Comparison of ENCODE assay signal across 20 cellular contexts in the genomic region with DNA sequence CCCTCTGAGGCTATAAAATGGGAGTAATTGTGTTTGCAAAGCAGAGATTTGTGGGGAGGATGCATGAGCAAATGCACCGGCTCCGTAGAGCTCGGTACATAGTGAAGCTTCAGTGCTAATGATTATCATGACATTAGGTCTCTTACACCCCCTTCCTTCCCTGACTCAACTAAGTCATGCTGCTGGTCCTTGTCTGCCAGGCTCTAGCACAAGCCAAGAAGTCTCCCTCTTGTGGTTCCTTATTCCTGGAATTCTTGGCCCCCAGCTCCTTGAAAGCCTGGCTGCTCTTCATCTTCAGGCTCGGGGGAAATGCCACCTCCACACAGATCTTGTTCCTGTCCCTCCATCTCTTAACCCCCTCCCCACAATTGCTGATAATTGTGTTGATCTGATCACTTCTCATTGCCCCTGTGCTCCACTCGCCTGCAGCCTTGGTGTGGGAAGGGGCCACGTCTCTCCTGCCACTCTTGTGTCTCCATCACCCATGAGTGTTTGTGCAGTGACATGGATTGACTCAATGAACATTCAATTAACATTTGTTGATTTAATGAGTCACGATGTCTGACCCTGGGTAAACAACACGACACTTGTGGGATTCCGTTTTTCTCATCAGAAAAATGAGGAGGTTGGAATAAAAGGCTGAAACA. TPM values are rescaled to one million over a fixed set of nuclear protein-coding genes. Genes with fewer than 3 reads are reported as not detected.
DNase-seq lines count a peak whose midpoint lies in the region; ATAC-seq, FAIRE-seq and TF ChIP-seq lines count a peak whose summit lies in the region.
"Had no signal": no experiment of that assay in that cellular context is flagged by ENCODE, and none has a peak within 500 bp of the region (broad histone marks: within the 10 kb centered on the region; RNA-seq: fewer than 3 reads in every experiment).

No MANE protein-coding gene starts in this region.

- H3K4me3 ChIP-seq in A549 (no peak overlapping the region), HCT116 (replicated peaks in 1 of 2; ENCODE audit: low read depth in 1 of 2, low read length in 2 of 2) (no peak overlapping the region), bronchial epithelial cell (ENCODE audit: low read depth, low read length) (no peak overlapping the region), keratinocyte (ENCODE audit: control insufficient read depth in 2 of 3, extremely low read depth in 1 of 3, insufficient read depth in 2 of 3, low read depth in 1 of 3, low read length in 3 of 3) (no peak overlapping the region), suprapubic skin (no peak overlapping the region)
- H3K4me3 ChIP-seq: cardiac muscle cell, SK-N-MC, thyroid gland had no signal

- CTCF ChIA-PET in A549 (lab: Yijun Ruan, JAX) = interaction anchor here (0.7 to 12.8 kb wide), 35 partner anchors 8 to 438 kb away, joined by 3 to 320 read pairs (median 6); no protein-coding TSS in a partner anchor
- CTCF ChIA-PET in HCT116 (lab: Charles Lee) = interaction anchor here (0.6 to 2.3 kb wide), 5 partner anchors 8 to 227 kb away, joined by 3 to 52 read pairs (median 4); no protein-coding TSS in a partner anchor

- no peaks in the 10 kb centered on the region for H3K36me3 ChIP-seq in HCT116 (ENCODE audit: control insufficient read depth in 1 of 2, insufficient read depth in 2 of 2, low read length in 2 of 2)
- no peaks in the 10 kb centered on the region for H3K36me3 ChIP-seq in bronchial epithelial cell (ENCODE audit: control insufficient read depth, insufficient read depth, low read length)
- H3K36me3 ChIP-seq in keratinocyte (ENCODE audit: control insufficient read depth in 2 of 2, extremely low read depth in 1 of 2, insufficient read depth in 2 of 2, low read length in 2 of 2) = no peaks in the 10 kb centered on the region
- H3K36me3 ChIP-seq in suprapubic skin = no peaks in the 10 kb centered on the region
- H3K36me3 ChIP-seq: cardiac muscle cell, thyroid gland had no signal

- no peaks in the 10 kb centered on the region for H3K9me2 ChIP-seq in HCT116 (ENCODE audit: insufficient read depth)

- DNase-seq in A549 (ENCODE audit: low read depth in 1 of 2, low spot score in 1 of 2) (no peak), HCT116 (ENCODE audit: low read depth, low spot score) (no peak), bronchial epithelial cell (ENCODE audit: low read depth) (peak; percentile 54), keratinocyte (ENCODE audit: low read depth, low spot score) (no peak), suprapubic skin (ENCODE audit: low spot score in 2 of 2) (no peak), dermis blood vessel endothelial cell (no peak)
- DNase-seq in stimulated activated CD4-positive, alpha-beta T cell treated with anti-CD3 and anti-CD28 coated beads, Interleukin-2, amount 100 ng/mL, for 48 hours = no peak
- DNase-seq in activated CD4-positive, CD25-positive, alpha-beta regulatory T cell treated with anti-CD3 and anti-CD28 coated beads, Interleukin-2, amount 50 U/mL, for 72 hours = no peak
- DNase-seq: NCI-H187 treated with DMSO at 0.1 percent for 48 hours had no signal

- H3K9me3 ChIP-seq in A549 (peaks cover 4% of the 10 kb centered on the region; the same call in 1 of the 3 replicates), HCT116 (ENCODE audit: control insufficient read depth in 1 of 2, insufficient read depth in 1 of 2, low read depth in 1 of 2, low read length in 2 of 2) (no peaks in the 10 kb centered on the region), keratinocyte (ENCODE audit: control insufficient read depth, low read depth, low read length) (no peaks in the 10 kb centered on the region), suprapubic skin (no peaks in the 10 kb centered on the region)
- H3K9me3 ChIP-seq: thyroid gland had no signal

- RAD21 ChIA-PET in HCT116 (lab: Charles Lee; ENCODE audit: low non-redundant PET in 1 of 2, low total read pairs in 2 of 2, uncharacterized antibody in 2 of 2, unreplicated experiment in 2 of 2) = interaction anchor here (0.6 to 2.0 kb wide), 3 partner anchors 221 to 224 kb away, joined by 3 to 11 read pairs (median 3); no protein-coding TSS in a partner anchor

- intact Hi-C loops in HCT116 (cut with micrococcal nuclease) = loop anchor here (1.0 to 5.0 kb wide), 3 partner anchors 80 to 396 kb away; no protein-coding TSS in a partner anchor

- TF ChIP-seq RAD21 in A549 (conservative IDR thresholded peaks at IDR 0.05 in 1 of 2, IDR thresholded peaks at IDR 0.05 in 1 of 2) (no peak), HCT116 (IDR thresholded peaks at IDR 0.05; ENCODE audit: low read depth) (no peak)

- no peak overlapping the region for H3K27ac ChIP-seq in A549
- H3K27ac ChIP-seq in HCT116 (ENCODE audit: low read depth, low read length) = no peak overlapping the region
- no peak overlapping the region for H3K27ac ChIP-seq in keratinocyte (ENCODE audit: control insufficient read depth, insufficient read depth, low read length)
- no peak overlapping the region for H3K27ac ChIP-seq in suprapubic skin
- H3K27ac ChIP-seq: cardiac muscle cell had no signal

- FAIRE-seq in A549 (lab: Jason Lieb, UNC) (peak; percentile 54), bronchial epithelial cell (lab: Jason Lieb, UNC) (no peak), keratinocyte (lab: Jason Lieb, UNC) (peak; percentile 41)
- FAIRE-seq: A204.1 had no signal

- TF ChIP-seq EP300 in A549 (IDR thresholded peaks at IDR 0.05) = no peak
- no peak for TF ChIP-seq EP300 in suprapubic skin (IDR thresholded peaks at IDR 0.05)

- no peaks in the 10 kb centered on the region for H3K79me2 ChIP-seq in HCT116 (ENCODE audit: insufficient read depth, low read length)
- H3K79me2 ChIP-seq in keratinocyte (ENCODE audit: control insufficient read depth, insufficient read depth, low read length) = no peaks in the 10 kb centered on the region

- TF ChIP-seq POLR2A in A549 (IDR thresholded peaks at IDR 0.05; ENCODE audit: low read length) = no peak
- no peak for TF ChIP-seq POLR2A in HCT116 (IDR thresholded peaks at IDR 0.05; ENCODE audit: borderline replicate concordance, extremely low read depth, insufficient read depth, insufficient read length)
- TF ChIP-seq POLR2A in suprapubic skin (IDR thresholded peaks at IDR 0.05) = no peak

- H3K27me3 ChIP-seq in HCT116 (ENCODE audit: insufficient read depth, low read length) = no peaks in the 10 kb centered on the region
- no peaks in the 10 kb centered on the region for H3K27me3 ChIP-seq in bronchial epithelial cell (ENCODE audit: control insufficient read depth, insufficient read depth, low read length)
- H3K27me3 ChIP-seq in keratinocyte (ENCODE audit: control insufficient read depth, extremely low read depth, insufficient read depth, low read length) = peaks cover 21% of the 10 kb centered on the region
- peaks cover 3% of the 10 kb centered on the region for H3K27me3 ChIP-seq in suprapubic skin
- H3K27me3 ChIP-seq: cardiac muscle cell, thyroid gland had no signal

- dilution Hi-C loops in keratinocyte (cut with MboI; ENCODE audit: extremely low pct_ligation_motif_present, low sequenced_read_pairs) = loop anchor here (25.0 kb wide), 1 partner anchor 395 kb away; no protein-coding TSS in a partner anchor

- POLR2A ChIA-PET in A549 (lab: Yijun Ruan, JAX) (no interaction called here), HCT116 (lab: Charles Lee) (no interaction called here)

- H4K20me1 ChIP-seq in HCT116 (ENCODE audit: insufficient read depth) (no peaks in the 10 kb centered on the region), keratinocyte (ENCODE audit: control insufficient read depth, extremely low read depth, insufficient read depth, low read length) (no peaks in the 10 kb centered on the region)

- TF ChIP-seq CTCF in A549 (IDR thresholded peaks at IDR 0.05) = no peak
- no peak for TF ChIP-seq CTCF in HCT116 (IDR thresholded peaks at IDR 0.05 in 2 of 3, conservative IDR thresholded peaks at IDR 0.05 in 1 of 3; ENCODE audit: borderline replicate concordance in 1 of 3, insufficient read depth in 1 of 3, low read depth in 2 of 3, low read length in 2 of 3)
- TF ChIP-seq CTCF in bronchial epithelial cell (IDR thresholded peaks at IDR 0.05; ENCODE audit: insufficient read depth, low read length, severe bottlenecking) = no peak
- no peak for TF ChIP-seq CTCF in keratinocyte (optimal IDR thresholded peaks at IDR 0.05 in 1 of 3, IDR thresholded peaks at IDR 0.05 in 1 of 3, conservative IDR thresholded peaks at IDR 0.05 in 1 of 3; ENCODE audit: extremely low read depth in 1 of 3, insufficient read depth in 2 of 3, low read length in 3 of 3)
- no peak for TF ChIP-seq CTCF in suprapubic skin (IDR thresholded peaks at IDR 0.05)

- no peaks in the 10 kb centered on the region; the same call in 2 of the 3 replicates for H3K4me1 ChIP-seq in A549
- H3K4me1 ChIP-seq in HCT116 (ENCODE audit: control insufficient read depth in 1 of 2, insufficient read depth in 2 of 2, low read length in 2 of 2) = peaks cover 6 to 16% of the 10 kb centered on the region in 2 experiments; a peak in 3 of 4 replicates
- H3K4me1 ChIP-seq in keratinocyte (ENCODE audit: control insufficient read depth, extremely low read depth, insufficient read depth, low read length) = peaks cover 2% of the 10 kb centered on the region
- peaks cover 8% of the 10 kb centered on the region for H3K4me1 ChIP-seq in suprapubic skin

- BruUV-seq in HCT116 (replicated peaks; lab: Mats Ljungman, UMichigan) = no TSS peak

- WGBS in A549 (ENCODE audit: missing lambda C conversion rate) = 19% methylated on average over 9 of the region's 9 CpGs
- WGBS in suprapubic skin = 25% methylated on average over 9 of the region's 9 CpGs

- peak overlapping the region; percentile 48 for H3K4me2 ChIP-seq in A549
- peak overlapping the region; percentile 26 for H3K4me2 ChIP-seq in HCT116 (ENCODE audit: low read length)
- no peak overlapping the region for H3K4me2 ChIP-seq in keratinocyte (ENCODE audit: control insufficient read depth, extremely low read depth, insufficient read depth, low read depth, low read length)

- no peaks in the 10 kb centered on the region for H3K9me1 ChIP-seq in keratinocyte (ENCODE audit: control insufficient read depth, extremely low read depth, insufficient read depth, low read length)

- no peak overlapping the region for H3K9ac ChIP-seq in HCT116 (ENCODE audit: low read length)
- H3K9ac ChIP-seq in keratinocyte (ENCODE audit: control insufficient read depth, extremely low read depth, insufficient read depth, low read length) = no peak overlapping the region

- peak overlapping the region; percentile 72 for H2AFZ ChIP-seq in HCT116 (ENCODE audit: low read depth, low read length, poor library complexity, severe bottlenecking)
- H2AFZ ChIP-seq in keratinocyte (ENCODE audit: control insufficient read depth, low read length) = no peak overlapping the region

- ATAC-seq in A549 (peak in 1 of 2 experiments; percentile 33; a peak in 3 of 6 replicates), HCT116 (0 out of 2 replicates have a peak, but pooled peaks have one; percentile 11)

RNA-seq across cellular contexts. Expression of gene SYT13, which starts 45.8 kb away (rescaled TPM):
- polyA plus RNA-seq in A549 (2011; rRNA removed) = 8.1 and 10.7 TPM in 2 replicates
- polyA plus RNA-seq in A549 (2012; cell fraction: cytosol; rRNA removed) = 2.4 and 2.9 TPM in 2 replicates
- 2.9 and 3.6 TPM in 2 replicates for polyA plus RNA-seq in A549 (2012; cell fraction: nucleus; rRNA removed)
- polyA plus RNA-seq in A549 (2017; fragmentation: RNase III; extraction: RNeasy Plus Mini Kit Qiagen cat#74134 plus additional on column Dnase treatment) = 8.1 to 13.1 TPM (median 12.9 TPM) in 3 replicates
- 31.3 and 31.5 TPM in 2 replicates for polyA minus RNA-seq in A549 (2011; rRNA and poly(A)+ RNA removed)
- total RNA-seq in HCT116 (2021; ENCODE audit: unreplicated experiment) = 1.4 TPM
- 1.2 and 1.4 TPM in 2 replicates for polyA plus RNA-seq in HCT116 (2012)
- total RNA-seq in bronchial epithelial cell = not detected in 2 replicates
- not detected in 3 replicates for polyA plus RNA-seq in keratinocyte
- polyA plus RNA-seq in keratinocyte (2011; ENCODE audit: low read depth) = not detected
- not detected in 2 replicates for polyA plus RNA-seq in keratinocyte (2011; cell fraction: cytosol; rRNA removed)
- polyA plus RNA-seq in keratinocyte (2011; cell fraction: nucleus; rRNA removed) = not detected in 2 replicates
- not detected in 2 replicates for polyA plus RNA-seq in keratinocyte (2012; ENCODE audit: low replicate concordance)
- polyA minus RNA-seq in keratinocyte = not detected in 3 replicates
- not detected for polyA minus RNA-seq in keratinocyte (2011; cell fraction: cytosol; rRNA and poly(A)+ RNA removed)
- not detected in 2 replicates for polyA minus RNA-seq in keratinocyte (2011; cell fraction: nucleus; rRNA and poly(A)+ RNA removed)
- 1 to 10 TPM in 2 of 4 donors, not detected in 2; 1.8 to 4.6 TPM for total RNA-seq in suprapubic skin
- not detected in 2 replicates for total RNA-seq in dermis blood vessel endothelial cell
- total RNA-seq: activated CD8-positive, alpha-beta T cell treated with anti-CD3 and anti-CD28 coated beads for 36 hours; activated T-helper 17 cell treated with anti-CD3 and anti-CD28 coated beads, Interleukin-2, amount 50 U/mL, for 72 hours; CD4-positive, alpha-beta memory T cell; fibroblast of lung; IMR-90; pulmonary artery endothelial cell; T-helper 1 cell treated with Interleukin-12 subunit alpha and Interleukin-12 subunit beta and Interleukin-4 antibody, amounts not matched to agents 30 ng/mL and 1 ng/mL, for 36 hours had no signal
- polyA plus RNA-seq: CD4-positive, alpha-beta memory T cell; fibroblast of lung; IMR-90 had no signal
